In the genomic region with DNA sequence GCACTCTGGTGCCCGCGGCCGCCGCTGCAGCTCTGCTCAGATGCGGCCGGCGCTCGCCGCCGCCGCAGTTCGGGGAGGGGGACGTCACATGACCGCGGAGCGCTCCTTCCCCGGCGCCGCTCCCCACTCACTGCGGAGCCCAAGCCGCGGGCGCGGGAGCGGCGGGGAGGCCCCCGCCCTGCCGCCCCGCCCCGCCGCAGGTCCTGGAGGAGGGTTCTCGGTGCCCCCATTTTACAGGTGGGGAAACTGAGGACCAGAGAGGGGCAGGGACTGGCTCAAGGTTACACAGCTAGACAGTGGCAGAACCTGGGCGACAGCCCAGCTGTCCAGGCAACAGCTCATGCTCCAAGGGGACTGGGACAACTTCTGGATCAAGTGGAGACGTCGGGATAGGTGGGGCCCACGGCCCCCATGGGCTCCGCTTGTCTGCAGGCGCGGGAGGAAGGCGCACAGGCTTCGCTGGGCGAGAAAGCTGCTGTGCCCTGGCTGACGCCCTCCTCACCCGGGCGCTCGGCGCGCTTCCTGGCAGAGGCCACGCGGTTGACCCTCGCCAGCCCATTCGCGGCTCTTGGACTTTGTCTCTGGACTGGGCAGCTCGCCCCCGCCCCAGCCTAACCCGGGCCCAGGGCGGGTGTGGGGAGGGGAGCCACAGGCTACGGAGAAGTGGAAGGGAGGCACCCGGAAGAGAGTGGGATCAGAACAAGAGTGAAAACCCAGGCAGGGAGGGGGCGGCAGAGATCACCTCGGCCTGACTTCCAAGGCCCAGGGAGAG, we compare ENCODE assay signal across 8 cellular contexts. TPM values are rescaled to one million over a fixed set of nuclear protein-coding genes. Genes with fewer than 3 reads are reported as not detected.
DNase-seq lines count a peak whose midpoint lies in the region; ATAC-seq and TF ChIP-seq lines count a peak whose summit lies in the region.

RAP1GAP (minus strand) TSS at position 71 of the 772 bp plus-strand sequence. CDS start 49,325 bp downstream, outside the sequence.

- intact Hi-C loops in dorsolateral prefrontal cortex (cut with DNase I) = loop anchor here (5.0 to 10.0 kb wide), 5 partner anchors 113 to 435 kb away; partner anchors contain the start of gene USP48 (in 1 of the 2)
- intact Hi-C loops in transverse colon (cut with DNase I; ENCODE audit: low total_unique reads) = no loop called here

- peak within 1 kb of the TSS; percentile 82 for H3K4me3 Mint-ChIP-seq in T-helper 17 cell

- H3K4me2 ChIP-seq in GM23248 (ENCODE audit: unreplicated experiment) = peak within 1 kb of the TSS; percentile 15

- TF ChIP-seq CTCF in dorsolateral prefrontal cortex (IDR thresholded peaks at IDR 0.05 in 54 of 56, conservative IDR thresholded peaks at IDR 0.05 in 2 of 56; ENCODE audit: low read depth in 1 of 56, partially characterized antibody in 56 of 56) (peak in 2 of 56 donors; percentile 4 to 5), transverse colon (IDR thresholded peaks at IDR 0.05) (peak in 1 of 5 experiments; percentile 4)

- no peaks in the 10 kb centered on the region for H3K9me2 ChIP-seq in GM23248 (ENCODE audit: insufficient read depth)

- no peak for TF ChIP-seq POLR2A in transverse colon (IDR thresholded peaks at IDR 0.05)

- peak; percentile 80 for ATAC-seq in T-helper 17 cell
- ATAC-seq in GM21619 (IDR thresholded peaks at IDR 0.05; ENCODE audit: unreplicated experiment) = no peak
- ATAC-seq in HG03159 (IDR thresholded peaks at IDR 0.05; ENCODE audit: unreplicated experiment) = no peak

- no peaks in the 10 kb centered on the region for H3K9me3 ChIP-seq in GM23248 (ENCODE audit: low read depth)
- H3K9me3 ChIP-seq in T-helper 17 cell (ENCODE audit: control insufficient read depth, low read length, poor library complexity, severe bottlenecking) = no peaks in the 10 kb centered on the region
- no peaks in the 10 kb centered on the region for H3K9me3 ChIP-seq in mesodermal cell (ENCODE audit: control insufficient read depth, low read length)
- no peaks in the 10 kb centered on the region for H3K9me3 ChIP-seq in transverse colon

- peak within 1 kb of the TSS; percentile 48 for H3K4me3 ChIP-seq in GM23248
- peak within 1 kb of the TSS; percentile 39 to 78 (median 64) for H3K4me3 ChIP-seq in dorsolateral prefrontal cortex
- peak within 1 kb of the TSS; percentile 39 for H3K4me3 ChIP-seq in mesodermal cell (ENCODE audit: extremely low read depth, insufficient read depth, low read length, poor library complexity, severe bottlenecking)
- H3K4me3 ChIP-seq in transverse colon = peak within 1 kb of the TSS in 3 of 4 donors; percentile 23 to 57 (median 28)

- H3K4me1 ChIP-seq in GM23248 (ENCODE audit: insufficient read depth) = peaks cover 30% of the 10 kb centered on the region
- H3K4me1 ChIP-seq in mesodermal cell (ENCODE audit: control insufficient read depth, insufficient read depth, low read length, poor library complexity, severe bottlenecking) = peaks cover 16% of the 10 kb centered on the region
- peaks cover 19 to 31% (median 25%) of the 10 kb centered on the region in 4 donors for H3K4me1 ChIP-seq in transverse colon

- no peaks in the 10 kb centered on the region for H3K79me2 ChIP-seq in GM23248 (ENCODE audit: insufficient read depth)

- H3K27me3 ChIP-seq in GM23248 (replicated peaks; ENCODE audit: insufficient read depth) (peaks cover 14% of the 10 kb centered on the region), dorsolateral prefrontal cortex (peaks cover 0 to 10% (median 0%) of the 10 kb centered on the region in 45 donors), transverse colon (peaks cover 58% of the 10 kb centered on the region)

- peak within 1 kb of the TSS; percentile 15; the same call in 1 of the 2 replicates for H3K9ac ChIP-seq in GM23248

- H3F3A ChIP-seq in GM23248 (ENCODE audit: insufficient read depth) = peaks cover 24% of the 10 kb centered on the region

- peaks cover 24% of the 10 kb centered on the region for H3K27me3 Mint-ChIP-seq in T-helper 17 cell

- H3K36me3 ChIP-seq in GM23248 (ENCODE audit: low read depth) (no peaks in the 10 kb centered on the region), mesodermal cell (ENCODE audit: control insufficient read depth, insufficient read depth, low read length) (no peaks in the 10 kb centered on the region), transverse colon (no peaks in the 10 kb centered on the region)

- H3K27ac Mint-ChIP-seq in T-helper 17 cell = no peak within 1 kb of the TSS

- 3% methylated on average over 29 to 36 of the region's 61 CpGs for WGBS in GM23248 (ENCODE audit: low coverage in 1 of 2, low lambda C conversion rate in 2 of 2, missing lambda C conversion rate in 2 of 2), 2 experiments
- WGBS in mesodermal cell (ENCODE audit: insufficient coverage in 2 of 2), 2 experiments = 1 to 4% methylated on average over 36 to 52 of the region's 61 CpGs
- WGBS in transverse colon (ENCODE audit: low coverage in 1 of 2), 2 donors = 3 to 20% methylated on average over 2 to 32 of the region's 61 CpGs

- H3K4me1 Mint-ChIP-seq in T-helper 17 cell = peaks cover 2% of the 10 kb centered on the region

- no peaks in the 10 kb centered on the region for H3K36me3 Mint-ChIP-seq in T-helper 17 cell (ENCODE audit: low read depth)

- no peak within 1 kb of the TSS for H3K27ac ChIP-seq in GM23248
- peak within 1 kb of the TSS in 56 of 59 donors; percentile 24 to 93 (median 82) for H3K27ac ChIP-seq in dorsolateral prefrontal cortex
- no peak within 1 kb of the TSS for H3K27ac ChIP-seq in mesodermal cell (ENCODE audit: low read depth, low read length, severe bottlenecking)
- no peak within 1 kb of the TSS for H3K27ac ChIP-seq in transverse colon

- H2AFZ ChIP-seq in GM23248 = no peak within 1 kb of the TSS

- DNase-seq in ACHN = peak; percentile 19
- peak; percentile 46 for DNase-seq in GM23248
- peak in 1 of 3 donors; percentile 21 for DNase-seq in T-helper 17 cell
- peak in 5 of 10 donors; percentile 58 to 82 (median 80) for DNase-seq in dorsolateral prefrontal cortex
- DNase-seq in transverse colon = peak; percentile 52

- TF ChIP-seq EP300 in transverse colon (IDR thresholded peaks at IDR 0.05; ENCODE audit: low read depth) = no peak

- in situ Hi-C loops in ACHN (cut with HindIII; ENCODE audit: low pct_ligation_motif_present, low pct_unique_long_range_greater_than_20kb, low sequenced_read_pairs) (no loop called here), GM23248 (cut with MboI) (loop anchor here (10.0 kb wide), 1 partner anchor 435 kb away; no protein-coding TSS in a partner anchor), transverse colon (cut with MboI; ENCODE audit: low pct_ligation_motif_present in 1 of 4, low pct_unique_long_range_greater_than_20kb in 1 of 4, low sequenced_read_pairs in 3 of 4) (loop anchor here in 3 of 4 donors (25.0 kb wide), 2 partner anchors 157 to 432 kb away; partner anchors contain the start of gene ALPL (in 3 of the 3))

- H4K20me1 ChIP-seq in GM23248 (ENCODE audit: insufficient read depth) = no peaks in the 10 kb centered on the region

RNA-seq across cellular contexts. Expression of gene RAP1GAP, which starts in this region (rescaled TPM):
- total RNA-seq in GM23248 (2014; rRNA removed; shearing (Covaris generic)) = 0.97 TPM in 1 of 2 replicates, not detected in the other
- polyA plus RNA-seq in GM23248 (2016; fragmentation: Nextera tagmentation; extraction: Ambion mirVana) = 0.41 and 0.67 TPM in 2 replicates
- total RNA-seq in T-helper 17 cell (under 1 TPM; 0.07 to 0.42 TPM), dorsolateral prefrontal cortex (100 to 1,000 TPM; 108 to 286 (median 187) TPM), transverse colon (10 to 100 TPM; 14.1 to 37.4 (median 28.8) TPM)
- 4.7 TPM for polyA plus RNA-seq in mesodermal cell (2013, experiment 1 of 2)
- polyA plus RNA-seq in mesodermal cell (2013, experiment 2 of 2) = 3.7 TPM

Comparison
In these comparisons a context has a peak if more than half of its experiments do, and no peak if none do; other contexts are left out.
1. Peak in DNase-seq, H3K4me3 ChIP-seq, H3K9ac ChIP-seq and H3K4me2 ChIP-seq in GM23248; RNA of the gene not detected or under 1 TPM.
2. Peak in ATAC-seq in T-helper 17 cell; RNA of the gene not detected or under 1 TPM.
3. H3K27ac ChIP-seq: peak in dorsolateral prefrontal cortex (56 of 59); none in GM23248 (single experiment), mesodermal cell (single experiment) and transverse colon (0 of 4).
4. Peak in every context shown above with its lines, with median percentiles within 50 percentile points of each other: H3K4me3 ChIP-seq.